ENCODE assay signal across 15 cellular contexts in the genomic region with DNA sequence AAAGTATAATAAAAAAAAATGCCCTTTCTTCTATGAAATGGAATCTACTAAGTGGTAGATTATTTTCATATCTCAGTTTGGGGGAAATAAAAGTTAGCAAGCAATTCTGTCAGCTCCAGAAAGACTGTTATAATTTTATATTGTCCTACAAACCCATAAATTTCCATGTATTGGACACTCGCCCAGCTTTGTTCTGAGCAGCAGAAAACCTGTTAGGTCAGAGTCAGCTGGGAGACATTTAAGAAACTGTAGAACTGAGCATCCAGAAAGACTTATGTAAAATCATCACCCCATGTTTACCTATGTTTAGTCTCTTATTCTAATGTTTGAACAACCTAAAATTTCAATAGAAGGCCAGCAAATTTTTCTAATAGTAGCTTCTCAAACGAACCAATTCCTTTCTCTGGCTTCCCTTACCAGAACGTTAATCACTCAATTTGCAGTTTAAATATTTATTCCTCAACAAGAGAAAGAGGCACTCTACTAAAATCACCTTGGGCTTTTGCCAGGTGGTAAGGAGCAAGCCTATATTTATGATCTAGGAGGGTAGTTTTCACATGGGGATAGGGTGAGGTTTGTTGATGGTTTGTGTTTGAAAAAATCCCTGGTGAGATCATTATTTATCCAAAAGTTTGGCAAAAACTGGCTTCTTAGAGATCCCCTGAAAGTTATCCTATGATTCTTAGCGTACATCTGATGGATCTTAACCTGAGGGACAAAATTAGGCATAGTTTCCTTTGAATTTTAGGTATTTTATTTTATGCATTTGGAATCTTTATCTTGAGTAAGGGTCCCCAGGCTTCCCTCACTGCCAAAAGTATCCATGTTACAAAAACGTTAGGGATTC. TPM values are rescaled to one million over a fixed set of nuclear protein-coding genes. Genes with fewer than 3 reads are reported as not detected.
DNase-seq lines count a peak whose midpoint lies in the region; ATAC-seq and TF ChIP-seq lines count a peak whose summit lies in the region.
"Had no signal": no experiment of that assay in that cellular context is flagged by ENCODE, and none has a peak within 500 bp of the region (broad histone marks: within the 10 kb centered on the region; RNA-seq: fewer than 3 reads in every experiment).

No MANE protein-coding gene starts in this region.

- H3K4me3 Mint-ChIP-seq in activated CD4-positive, alpha-beta T cell treated with anti-CD3 and anti-CD28 coated beads for 36 hours, result no peak overlapping the region

- H3K4me3 ChIP-seq in mucosa of descending colon, result no peak overlapping the region
- H3K4me3 ChIP-seq: MG63, suprapubic skin had no signal

- intact Hi-C loops in mucosa of descending colon (cut with DNase I, micrococcal nuclease), result no loop called here
- intact Hi-C loops in activated CD4-positive, alpha-beta T cell treated with anti-CD3 and anti-CD28 coated beads for 36 hours (cut with DNase I, micrococcal nuclease), result no loop called here

- H3K27me3 Mint-ChIP-seq in activated CD4-positive, alpha-beta T cell treated with anti-CD3 and anti-CD28 coated beads for 36 hours, result no peaks in the 10 kb centered on the region

- DNase-seq in NCI-H1092 treated with DMSO at 0.1 percent for 48 hours (lab: John Stamatoyannopoulos, UW), result peak; percentile 60
- DNase-seq in NCI-H69 (lab: John Stamatoyannopoulos, UW), result peak; percentile 97
- DNase-seq in mucosa of descending colon, result peak in 1 of 3 donors; percentile 86
- no peak for DNase-seq in erythroblast (lab: John Stamatoyannopoulos, UW)
- DNase-seq in activated CD4-positive, alpha-beta T cell treated with anti-CD3 and anti-CD28 coated beads for 36 hours, result no peak
- DNase-seq: ACHN; activated CD4-positive, CD25-positive, alpha-beta regulatory T cell; brain microvascular endothelial cell; MG63; posterior cingulate gyrus; T-helper 1 cell had no signal

- H3K9me3 Mint-ChIP-seq in activated CD4-positive, alpha-beta T cell treated with anti-CD3 and anti-CD28 coated beads for 36 hours (ENCODE audit: low read depth), result no peaks in the 10 kb centered on the region

- H3K27ac ChIP-seq in C4-2B, result peak overlapping the region; percentile 66
- H3K27ac ChIP-seq: brain microvascular endothelial cell, suprapubic skin had no signal

- TF ChIP-seq POLR2A in erythroblast (IDR thresholded peaks at IDR 0.05; ENCODE audit: low read length), result no peak

- H3K4me1 ChIP-seq in mucosa of descending colon (ENCODE audit: low read depth), result peaks cover 24% of the 10 kb centered on the region

- peaks cover 59% of the 10 kb centered on the region for H3K36me3 Mint-ChIP-seq in activated CD4-positive, alpha-beta T cell treated with anti-CD3 and anti-CD28 coated beads for 36 hours (ENCODE audit: low read depth)

- H3K9me3 ChIP-seq in mucosa of descending colon, result no peaks in the 10 kb centered on the region
- H3K9me3 ChIP-seq: MG63, suprapubic skin had no signal

- TF ChIP-seq CTCF in C4-2B (conservative IDR thresholded peaks at IDR 0.05) (no peak), mucosa of descending colon (IDR thresholded peaks at IDR 0.05) (no peak)

- no peak overlapping the region for H3K27ac Mint-ChIP-seq in activated CD4-positive, alpha-beta T cell treated with anti-CD3 and anti-CD28 coated beads for 36 hours

- peaks cover 5% of the 10 kb centered on the region for H3K36me3 ChIP-seq in mucosa of descending colon (ENCODE audit: low read depth)

- ATAC-seq in mucosa of descending colon (peak; percentile 84), GM18867 (IDR thresholded peaks at IDR 0.05; ENCODE audit: unreplicated experiment) (no peak), GM21737 (IDR thresholded peaks at IDR 0.05; ENCODE audit: unreplicated experiment) (no peak)
- no peak for ATAC-seq in activated CD4-positive, alpha-beta T cell treated with anti-CD3 and anti-CD28 coated beads for 36 hours

- peaks cover 16% of the 10 kb centered on the region for H3K4me1 Mint-ChIP-seq in activated CD4-positive, alpha-beta T cell treated with anti-CD3 and anti-CD28 coated beads for 36 hours

- POLR2A ChIA-PET in activated CD4-positive, alpha-beta T cell treated with anti-CD3 and anti-CD28 coated beads for 36 hours (lab: Charles Lee), result no interaction called here

- CTCF ChIA-PET in activated CD4-positive, alpha-beta T cell treated with anti-CD3 and anti-CD28 coated beads for 36 hours (lab: Charles Lee), result no interaction called here

RNA-seq across cellular contexts. Expression of a gene that starts 34.4 kb away (rescaled TPM):
- 100 to 1,000 TPM; 170 to 255 (median 243) TPM for total RNA-seq in mucosa of descending colon
- total RNA-seq in activated CD4-positive, alpha-beta T cell treated with anti-CD3 and anti-CD28 coated beads for 36 hours, result 100 to 1,000 TPM; 159 to 190 TPM

Comparison
In these comparisons a context has a peak if more than half of its experiments do, and no peak if none do; other contexts are left out.
1. DNase-seq: peak in NCI-H1092 treated with DMSO at 0.1 percent for 48 hours (single experiment) and NCI-H69 (single experiment); none in erythroblast (0 of 2) and activated CD4-positive, alpha-beta T cell treated with anti-CD3 and anti-CD28 coated beads for 36 hours (single experiment).